ENCODE assay signal across 8 cellular contexts in genomic region chr6:7909323-7910276, GRCh38. TPM values are rescaled to one million over a fixed set of nuclear protein-coding genes. Genes with fewer than 3 reads are reported as not detected.
DNase-seq lines count a peak whose midpoint lies in the region; ATAC-seq and TF ChIP-seq lines count a peak whose summit lies in the region.

No MANE protein-coding gene starts in this region.

- peak overlapping the region; percentile 64 for H3K4me3 ChIP-seq in fibroblast of villous mesenchyme (ENCODE audit: low read depth, low read length)

- no peaks in the 10 kb centered on the region for H3K9me3 Mint-ChIP-seq in activated T-cell treated with anti-CD3 and anti-CD28 coated beads, Interleukin-2, amount 50 U/mL, for 4 hours
- H3K9me3 Mint-ChIP-seq in neural crest cell: no peaks in the 10 kb centered on the region

- H3K27ac Mint-ChIP-seq in neural crest cell (ENCODE audit: unreplicated experiment): peak overlapping the region; percentile 90

- peak overlapping the region; percentile 81 for H3K4me3 Mint-ChIP-seq in activated T-cell treated with anti-CD3 and anti-CD28 coated beads, Interleukin-2, amount 50 U/mL, for 4 hours
- H3K4me3 Mint-ChIP-seq in neural crest cell: peak overlapping the region; percentile 91

- TF ChIP-seq CTCF in fibroblast of villous mesenchyme (IDR thresholded peaks at IDR 0.05; ENCODE audit: insufficient read depth, low read depth, low read length) (no peak), neural crest cell (conservative IDR thresholded peaks at IDR 0.05) (no peak)

- ATAC-seq in HG02678 (IDR thresholded peaks at IDR 0.05; ENCODE audit: unreplicated experiment): peak; percentile 29
- ATAC-seq in activated T-cell treated with anti-CD3 and anti-CD28 coated beads, Interleukin-2, amount 50 U/mL, for 4 hours: peak; percentile 55 to 58

- peaks cover 9% of the 10 kb centered on the region for H3K4me1 Mint-ChIP-seq in activated T-cell treated with anti-CD3 and anti-CD28 coated beads, Interleukin-2, amount 50 U/mL, for 4 hours (ENCODE audit: low read depth)
- peaks cover 17% of the 10 kb centered on the region for H3K4me1 Mint-ChIP-seq in neural crest cell

- DNase-seq in NCI-H82 (lab: John Stamatoyannopoulos, UW) (peak; percentile 66), NCI-H82 treated with DMSO at 0.1 percent for 48 hours (lab: John Stamatoyannopoulos, UW; ENCODE audit: unreplicated experiment) (no peak), NCI-H510A (lab: John Stamatoyannopoulos, UW) (peak; percentile 19), fibroblast of villous mesenchyme (ENCODE audit: low read depth) (peak; percentile 53), neural crest cell (ENCODE audit: low read depth, low spot score) (peak; percentile 52), ureter (ENCODE audit: low spot score) (peak; percentile 56)
- DNase-seq in activated T-cell treated with anti-CD3 and anti-CD28 coated beads, Interleukin-2, amount 50 U/mL, for 4 hours: peak; percentile 25

- no peaks in the 10 kb centered on the region for H3K27me3 Mint-ChIP-seq in activated T-cell treated with anti-CD3 and anti-CD28 coated beads, Interleukin-2, amount 50 U/mL, for 4 hours (ENCODE audit: low read depth)
- no peaks in the 10 kb centered on the region for H3K27me3 Mint-ChIP-seq in neural crest cell (ENCODE audit: low read depth)

- H3K36me3 Mint-ChIP-seq in activated T-cell treated with anti-CD3 and anti-CD28 coated beads, Interleukin-2, amount 50 U/mL, for 4 hours (ENCODE audit: insufficient read depth): peaks cover 6% of the 10 kb centered on the region
- peaks cover 6% of the 10 kb centered on the region for H3K36me3 Mint-ChIP-seq in neural crest cell (ENCODE audit: low read depth)

RNA-seq across cellular contexts. Expression of gene TXNDC5, which starts 1.0 kb away (rescaled TPM):
- 100 to 1,000 TPM; 121 to 131 (median 122) TPM for total RNA-seq in activated T-cell treated with anti-CD3 and anti-CD28 coated beads, Interleukin-2, amount 50 U/mL, for 4 hours
- 299 and 365 TPM in 2 replicates for total RNA-seq in fibroblast of villous mesenchyme
- 101 and 104 TPM in 2 replicates for total RNA-seq in neural crest cell
- 99.3 TPM for total RNA-seq in ureter
